30 cellular contexts compared by ENCODE assay signal in genomic region chr12:1374296-1374695, GRCh38.
DNase-seq lines count a peak whose midpoint lies in the region; ATAC-seq, FAIRE-seq and TF ChIP-seq lines count a peak whose summit lies in the region.
"Had no signal": no experiment of that assay in that cellular context is flagged by ENCODE, and none has a peak within 500 bp of the region (broad histone marks: within the 10 kb centered on the region; RNA-seq: fewer than 3 reads in every experiment).

No MANE protein-coding gene starts in this region.

- no peaks in the 10 kb centered on the region for H3K27me3 Mint-ChIP-seq in endodermal cell (ENCODE audit: insufficient read depth)
- H3K27me3 Mint-ChIP-seq in neural crest cell (ENCODE audit: low read depth): no peaks in the 10 kb centered on the region
- H3K27me3 Mint-ChIP-seq: activated CD8-positive, alpha-beta T cell treated with anti-CD3 and anti-CD28 coated beads for 36 hours; CD4-positive, alpha-beta T cell; memory B cell had no signal

- no peaks in the 10 kb centered on the region for H3K27me3 ChIP-seq in A673 (replicated peaks; ENCODE audit: insufficient read depth, low read depth, low read length, poor library complexity)
- no peaks in the 10 kb centered on the region for H3K27me3 ChIP-seq in MG63
- no peaks in the 10 kb centered on the region for H3K27me3 ChIP-seq in endodermal cell (ENCODE audit: control insufficient read depth, insufficient read depth, low read length, poor library complexity, severe bottlenecking)
- no peaks in the 10 kb centered on the region for H3K27me3 ChIP-seq in HepG2 (ENCODE audit: control insufficient read depth in 1 of 2, insufficient read depth in 2 of 2, low read length in 2 of 2)
- H3K27me3 ChIP-seq: body of pancreas, left lung, right lobe of liver, upper lobe of left lung had no signal

- no peaks in the 10 kb centered on the region for H3K36me3 ChIP-seq in A673 (ENCODE audit: insufficient read depth, low read length, poor library complexity, severe bottlenecking)
- H3K36me3 ChIP-seq in MG63: peaks cover 53% of the 10 kb centered on the region
- peaks cover 37% of the 10 kb centered on the region for H3K36me3 ChIP-seq in endodermal cell (ENCODE audit: control insufficient read depth, insufficient read depth, low read length)
- peaks cover 0 to 12% of the 10 kb centered on the region in 2 experiments; a peak in 2 of 5 replicates for H3K36me3 ChIP-seq in HepG2 (replicated peaks in 1 of 2; ENCODE audit: control insufficient read depth in 1 of 2, insufficient read depth in 2 of 2, low read length in 2 of 2)
- H3K36me3 ChIP-seq: left lung, right lobe of liver had no signal

- DNase-seq in A673 (ENCODE audit: low spot score) (peak; percentile 90), MG63 (peak; percentile 94), endodermal cell (no peak), neural crest cell (ENCODE audit: low read depth, low spot score) (no peak), dermis blood vessel endothelial cell (no peak), HepG2 (ENCODE audit: low spot score) (no peak)
- DNase-seq: 8988T; activated CD8-positive, alpha-beta memory T cell treated with anti-CD3 and anti-CD28 coated beads, Interleukin-2, amount 50 U/mL, for 48 hours; activated CD8-positive, alpha-beta T cell treated with anti-CD3 and anti-CD28 coated beads for 36 hours; activated naive CD4-positive, alpha-beta T cell treated with Interleukin-2 at 50 U/mL for 16 hours; body of pancreas; CD4-positive, alpha-beta T cell; DMS79 treated with DMSO at 0.1 percent for 48 hours; GF-D8; GOT3; islet precursor cell; left lung; NCI-H1436; NCI-H2081 treated with DMSO at 0.1 percent for 48 hours; right lobe of liver; SHP77 treated with DMSO at 0.1 percent for 48 hours; stimulated activated CD4-positive, alpha-beta T cell treated with anti-CD3 and anti-CD28 coated beads, Interleukin-15, amount 100 ng/mL, for 24 hours; T-helper 9 cell; upper lobe of left lung had no signal

- TF ChIP-seq POLR2A in HepG2 (IDR thresholded peaks at IDR 0.05; ENCODE audit: insufficient read depth in 1 of 2, low read depth in 2 of 2, low read length in 2 of 2): no peak

- H3K27ac Mint-ChIP-seq in endodermal cell (no peak overlapping the region), neural crest cell (ENCODE audit: unreplicated experiment) (peak overlapping the region; percentile 70)
- H3K27ac Mint-ChIP-seq: activated CD8-positive, alpha-beta T cell treated with anti-CD3 and anti-CD28 coated beads for 36 hours; activated T-helper 1 cell treated with anti-CD3 and anti-CD28 coated beads, Interleukin-12 subunit alpha, Interleukin-12 subunit beta, Interleukin-2, Interleukin-4 antibody, amounts not matched to agents 30 ng/mL and 10 ng/mL and 1 ng/mL, durations not matched to agents 14 hours and 24 hours and 36 hours; CD4-positive, alpha-beta T cell; memory B cell; stimulated activated effector memory CD8-positive, alpha-beta T cell treated with anti-CD3 and anti-CD28 coated beads, Interleukin-12 subunit alpha, Interleukin-12 subunit beta, amount 100 ng/mL, for 72 hours had no signal

- BruUV-seq in A673 (replicated peaks; lab: Mats Ljungman, UMichigan) (no TSS peak), HepG2 (replicated peaks; lab: Mats Ljungman, UMichigan) (no TSS peak)

- in situ Hi-C loops in HepG2 (cut with HindIII; ENCODE audit: extremely low pct_ligation_motif_present, low pct_unique_long_range_greater_than_20kb): no loop called here

- H3K36me3 Mint-ChIP-seq in endodermal cell (ENCODE audit: low read depth) (peaks cover 59% of the 10 kb centered on the region), neural crest cell (ENCODE audit: low read depth) (peaks cover 24% of the 10 kb centered on the region)

- no peak overlapping the region for H2AFZ ChIP-seq in HepG2 (ENCODE audit: low read length)

- no peak for TF ChIP-seq EP300 in HepG2 (IDR thresholded peaks at IDR 0.05; ENCODE audit: low read depth in 2 of 2, low read length in 2 of 2)
- TF ChIP-seq EP300 in HepG2 (CRISPR knock-in tag; IDR thresholded peaks at IDR 0.05; ENCODE audit: borderline replicate concordance): no peak

- H3K27ac ChIP-seq in A673 (ENCODE audit: low read depth, low read length, poor library complexity, severe bottlenecking) (peak overlapping the region; percentile 62), endodermal cell (ENCODE audit: low read depth, low read length) (no peak overlapping the region), HepG2 (ENCODE audit: extremely low read length, insufficient read depth, low read length) (no peak overlapping the region)
- H3K27ac ChIP-seq: body of pancreas, left lung, upper lobe of left lung had no signal

- TF ChIP-seq RAD21 in HepG2 (CRISPR knock-in tag; IDR thresholded peaks at IDR 0.05): no peak

- H3K4me3 ChIP-seq in A673 (ENCODE audit: low read depth, low read length, poor library complexity, severe bottlenecking) (no peak overlapping the region), MG63 (no peak overlapping the region), endodermal cell (ENCODE audit: low read length) (peak overlapping the region; percentile 14), HepG2 (replicated peaks in 1 of 3; ENCODE audit: insufficient read depth in 1 of 3, low read depth in 2 of 3, low read length in 3 of 3) (no peak overlapping the region)
- H3K4me3 ChIP-seq: body of pancreas, left lung, right lobe of liver, upper lobe of left lung had no signal

- CTCF ChIA-PET in A673 (lab: Charles Lee): no interaction called here
- CTCF ChIA-PET in HepG2 (lab: Yijun Ruan, JAX; ENCODE audit: low intra/inter-chr PET ratio, low total read pairs): no interaction called here

- no peak for FAIRE-seq in HepG2 (lab: Jason Lieb, UNC)

- no peaks in the 10 kb centered on the region for H4K20me1 ChIP-seq in HepG2 (ENCODE audit: insufficient read depth, low read length)

- H3K9me3 ChIP-seq in A673 (ENCODE audit: low read depth, low read length, poor library complexity, severe bottlenecking) (no peaks in the 10 kb centered on the region), MG63 (no peaks in the 10 kb centered on the region), endodermal cell (ENCODE audit: control insufficient read depth, low read length) (peaks cover 12% of the 10 kb centered on the region), HepG2 (ENCODE audit: low read length) (no peaks in the 10 kb centered on the region)
- H3K9me3 ChIP-seq: body of pancreas, left lung, right lobe of liver, upper lobe of left lung had no signal

- no peak overlapping the region for H3K4me2 ChIP-seq in HepG2 (ENCODE audit: low read depth, low read length)

- intact Hi-C loops in A673 (cut with micrococcal nuclease; ENCODE audit: unreplicated experiment): no loop called here
- intact Hi-C loops in HepG2 (cut with micrococcal nuclease; ENCODE audit: unreplicated experiment): no loop called here

- no peak overlapping the region for H3K4me3 Mint-ChIP-seq in endodermal cell
- peak overlapping the region; percentile 18 for H3K4me3 Mint-ChIP-seq in neural crest cell
- H3K4me3 Mint-ChIP-seq: activated CD8-positive, alpha-beta T cell treated with anti-CD3 and anti-CD28 coated beads for 36 hours; activated T-helper 1 cell treated with anti-CD3 and anti-CD28 coated beads, Interleukin-12 subunit alpha, Interleukin-12 subunit beta, Interleukin-2, Interleukin-4 antibody, amounts not matched to agents 30 ng/mL and 10 ng/mL and 1 ng/mL, durations not matched to agents 14 hours and 24 hours and 36 hours; CD4-positive, alpha-beta T cell; memory B cell; stimulated activated effector memory CD8-positive, alpha-beta T cell treated with anti-CD3 and anti-CD28 coated beads, Interleukin-12 subunit alpha, Interleukin-12 subunit beta, amount 100 ng/mL, for 72 hours had no signal

- H3K4me1 ChIP-seq in A673 (ENCODE audit: insufficient read depth, low read length, poor library complexity, severe bottlenecking): peaks cover 31% of the 10 kb centered on the region
- H3K4me1 ChIP-seq in endodermal cell (ENCODE audit: control insufficient read depth, insufficient read depth, low read length): no peaks in the 10 kb centered on the region
- peaks cover 11% of the 10 kb centered on the region for H3K4me1 ChIP-seq in HepG2 (ENCODE audit: insufficient read depth, low read length)
- H3K4me1 ChIP-seq: body of pancreas, left lung, upper lobe of left lung had no signal

- H3K79me2 ChIP-seq in HepG2 (ENCODE audit: insufficient read depth, low read length): no peaks in the 10 kb centered on the region

- peaks cover 8% of the 10 kb centered on the region for H3K9me3 Mint-ChIP-seq in endodermal cell
- H3K9me3 Mint-ChIP-seq in neural crest cell: peaks cover 7% of the 10 kb centered on the region
- H3K9me3 Mint-ChIP-seq: activated CD8-positive, alpha-beta T cell treated with anti-CD3 and anti-CD28 coated beads for 36 hours; activated T-helper 1 cell treated with anti-CD3 and anti-CD28 coated beads, Interleukin-12 subunit alpha, Interleukin-12 subunit beta, Interleukin-2, Interleukin-4 antibody, amounts not matched to agents 30 ng/mL and 10 ng/mL and 1 ng/mL, durations not matched to agents 14 hours and 24 hours and 36 hours; CD4-positive, alpha-beta T cell; memory B cell; stimulated activated effector memory CD8-positive, alpha-beta T cell treated with anti-CD3 and anti-CD28 coated beads, Interleukin-12 subunit alpha, Interleukin-12 subunit beta, amount 100 ng/mL, for 72 hours had no signal

- H3K4me1 Mint-ChIP-seq in endodermal cell (no peaks in the 10 kb centered on the region), neural crest cell (peaks cover 37% of the 10 kb centered on the region)
- H3K4me1 Mint-ChIP-seq: memory B cell; stimulated activated effector memory CD8-positive, alpha-beta T cell treated with anti-CD3 and anti-CD28 coated beads, Interleukin-12 subunit alpha, Interleukin-12 subunit beta, amount 100 ng/mL, for 72 hours had no signal

- WGBS in endodermal cell (ENCODE audit: insufficient coverage in 1 of 2, insufficient read length in 1 of 2), 2 experiments: 85 to 94% methylated on average over 3 to 4 of the region's 4 CpGs
- 100% methylated on average over 4 of the region's 4 CpGs for WGBS in HepG2 (ENCODE audit: low lambda C conversion rate)

- H3K9ac ChIP-seq in endodermal cell (ENCODE audit: extremely low read depth, low read length, poor library complexity, severe bottlenecking) (no peak overlapping the region), HepG2 (ENCODE audit: insufficient read depth, low read depth, low read length) (no peak overlapping the region)

- ATAC-seq in HG03135 (IDR thresholded peaks at IDR 0.05; ENCODE audit: unreplicated experiment): no peak
- no peak for ATAC-seq in HepG2
- no peak for ATAC-seq in GM21423 (IDR thresholded peaks at IDR 0.05; ENCODE audit: unreplicated experiment)
- ATAC-seq: activated CD8-positive, alpha-beta T cell treated with anti-CD3 and anti-CD28 coated beads for 36 hours; body of pancreas; left lung; Panc1; stimulated activated effector memory CD8-positive, alpha-beta T cell treated with anti-CD3 and anti-CD28 coated beads, Interleukin-12 subunit alpha, Interleukin-12 subunit beta, amount 100 ng/mL, for 72 hours had no signal

- no peak for TF ChIP-seq CTCF in A673 (conservative IDR thresholded peaks at IDR 0.05; ENCODE audit: low read depth, low read length)
- TF ChIP-seq CTCF in endodermal cell (conservative IDR thresholded peaks at IDR 0.05): no peak
- TF ChIP-seq CTCF in neural crest cell (conservative IDR thresholded peaks at IDR 0.05): no peak
- TF ChIP-seq CTCF in HepG2 (CRISPR knock-in tag; IDR thresholded peaks at IDR 0.05): no peak

- POLR2A ChIA-PET in A673 (lab: Charles Lee; ENCODE audit: low non-redundant PET): no interaction called here
- POLR2A ChIA-PET in HepG2 (lab: Yijun Ruan, JAX): no interaction called here

TF ChIP-seq in HepG2, 621 proteins besides CTCF, POLR2A, EP300 and RAD21 (continues in another document):
- TF ChIP-seq ZNF776 (CRISPR knock-in tag; IDR thresholded peaks at IDR 0.05): no peak

Comparison
In these comparisons a context has a peak if more than half of its experiments do, and no peak if none do; other contexts are left out.
1. DNase-seq: peak in A673 (single experiment) and MG63 (single experiment); none in endodermal cell (single experiment), neural crest cell (single experiment), dermis blood vessel endothelial cell (single experiment) and HepG2 (single experiment).